Comparison of ENCODE assay signal across 1 cellular context in the genomic region with DNA sequence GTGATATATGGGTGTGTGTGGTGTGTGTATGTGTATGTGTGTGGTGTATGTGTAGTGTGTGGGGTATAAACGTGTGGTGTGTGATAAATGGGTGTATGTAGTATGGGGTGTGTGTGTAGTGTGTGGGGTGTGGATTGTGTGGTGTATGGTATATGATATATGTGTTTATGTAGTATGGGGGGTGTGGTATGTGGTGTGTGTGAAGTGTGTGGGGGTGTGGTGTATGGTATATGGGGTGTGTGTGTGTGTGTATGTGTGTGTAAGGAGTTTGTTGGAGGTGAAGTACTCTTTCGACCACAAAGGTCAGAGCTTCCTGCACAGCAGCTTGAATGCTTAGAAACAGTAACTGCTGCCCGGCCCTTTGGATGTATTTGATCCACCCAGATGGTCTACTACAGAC.
A peak's percentile ranks its signal among the peaks of the same experiment; 100 is the strongest.
TF ChIP-seq lines count a peak whose summit lies in the region.

No MANE protein-coding gene starts in this region.

TF ChIP-seq in HepG2, 621 proteins besides CTCF, POLR2A, EP300 and RAD21 (continued from another document):
- TF ChIP-seq, protein P1, sequence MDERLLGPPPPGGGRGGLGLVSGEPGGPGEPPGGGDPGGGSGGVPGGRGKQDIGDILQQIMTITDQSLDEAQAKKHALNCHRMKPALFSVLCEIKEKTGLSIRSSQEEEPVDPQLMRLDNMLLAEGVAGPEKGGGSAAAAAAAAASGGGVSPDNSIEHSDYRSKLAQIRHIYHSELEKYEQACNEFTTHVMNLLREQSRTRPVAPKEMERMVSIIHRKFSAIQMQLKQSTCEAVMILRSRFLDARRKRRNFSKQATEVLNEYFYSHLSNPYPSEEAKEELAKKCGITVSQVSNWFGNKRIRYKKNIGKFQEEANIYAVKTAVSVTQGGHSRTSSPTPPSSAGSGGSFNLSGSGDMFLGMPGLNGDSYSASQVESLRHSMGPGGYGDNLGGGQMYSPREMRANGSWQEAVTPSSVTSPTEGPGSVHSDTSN (CRISPR knock-in tag; IDR thresholded peaks at IDR 0.05) = no peak
- TF ChIP-seq ZNF282 (IDR thresholded peaks at IDR 0.05; ENCODE audit: partially characterized antibody) = peak; percentile 41
